ENCODE assay signal across 8 cellular contexts in the genomic region with DNA sequence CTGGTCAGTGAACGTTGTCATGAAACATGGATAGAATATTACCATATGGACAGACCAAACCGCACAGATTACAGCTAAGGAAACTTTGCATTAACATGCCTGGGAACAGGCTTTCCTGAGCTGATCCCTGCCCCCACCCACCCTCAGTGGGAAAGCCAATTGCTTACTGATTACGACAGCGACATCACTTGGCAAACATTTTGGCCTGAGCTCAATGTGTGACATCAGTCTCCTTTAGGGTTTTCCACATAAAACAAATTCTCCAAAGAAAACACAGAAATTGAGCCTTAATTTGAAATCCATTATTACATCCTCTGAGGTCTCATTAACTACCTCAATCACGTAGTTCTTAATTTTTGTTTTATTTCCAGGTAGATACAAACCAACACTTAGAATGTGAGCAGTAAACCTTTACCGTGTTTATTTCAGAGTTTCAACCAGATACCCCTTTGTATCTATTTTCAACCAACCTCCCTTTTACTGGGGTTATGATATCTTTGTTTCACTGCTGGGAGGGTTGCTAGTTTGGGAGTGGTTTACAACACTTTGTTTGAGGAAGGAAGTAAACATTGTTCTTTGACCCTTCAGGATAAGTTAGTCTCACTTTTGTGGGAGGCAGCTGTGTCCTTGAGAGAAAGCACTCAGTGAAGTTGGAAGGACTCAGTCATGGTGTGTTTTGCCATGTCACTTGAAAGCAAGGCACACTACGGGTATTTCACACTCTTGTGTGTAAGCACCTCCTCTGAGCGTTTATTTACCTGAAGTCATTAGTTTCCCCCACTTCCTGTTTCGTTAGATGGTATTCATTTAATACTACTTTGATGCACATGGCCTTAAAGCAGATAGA.
DNase-seq lines count a peak whose midpoint lies in the region; ATAC-seq and TF ChIP-seq lines count a peak whose summit lies in the region.

No MANE protein-coding gene starts in this region.

- no peak overlapping the region for H3K4me3 Mint-ChIP-seq in WTC11
- no peak overlapping the region for H3K4me3 Mint-ChIP-seq in activated CD8-positive, alpha-beta memory T cell treated with anti-CD3 and anti-CD28 coated beads, Interleukin-2, amount 10 ng/mL, durations not matched to agents 7 days and 5 days

- H3K4me1 Mint-ChIP-seq in WTC11 = peaks cover 46% of the 10 kb centered on the region
- H3K4me1 Mint-ChIP-seq in activated CD8-positive, alpha-beta memory T cell treated with anti-CD3 and anti-CD28 coated beads, Interleukin-2, amount 10 ng/mL, durations not matched to agents 7 days and 5 days = peaks cover 8% of the 10 kb centered on the region

- H3K27ac ChIP-seq in HL-60 (replicated peaks) = peak overlapping the region; percentile 39
- H3K27ac ChIP-seq in iPS-18a (ENCODE audit: low read length) = peak overlapping the region; percentile 1
- H3K27ac ChIP-seq in suprapubic skin = peak overlapping the region; percentile 65

- TF ChIP-seq EP300 in suprapubic skin (IDR thresholded peaks at IDR 0.05) = no peak

- no peak overlapping the region for H3K9ac ChIP-seq in iPS-18a (ENCODE audit: low read length)

- POLR2A ChIA-PET in WTC11 (lab: Charles Lee) = interaction anchor here (0.6 kb wide), 1 partner anchor 83 kb away, joined by 4 read pairs; no protein-coding TSS in a partner anchor

- no peaks in the 10 kb centered on the region for H3K36me3 Mint-ChIP-seq in WTC11
- H3K36me3 Mint-ChIP-seq in activated CD8-positive, alpha-beta memory T cell treated with anti-CD3 and anti-CD28 coated beads, Interleukin-2, amount 10 ng/mL, durations not matched to agents 7 days and 5 days = peaks cover 17% of the 10 kb centered on the region

- ATAC-seq in WTC11 = peak; percentile 76
- ATAC-seq in activated CD8-positive, alpha-beta memory T cell treated with anti-CD3 and anti-CD28 coated beads, Interleukin-2, amount 10 ng/mL, durations not matched to agents 7 days and 5 days = no peak
- ATAC-seq in GM21515 (IDR thresholded peaks at IDR 0.05; ENCODE audit: unreplicated experiment) = no peak

- H3K4me1 ChIP-seq in iPS-18a (ENCODE audit: control insufficient read depth, low read depth, low read length) (peaks cover 21% of the 10 kb centered on the region), suprapubic skin (peaks cover 42% of the 10 kb centered on the region)

- H3K27me3 ChIP-seq in HL-60 (ENCODE audit: insufficient read depth, poor library complexity, severe bottlenecking) = no peaks in the 10 kb centered on the region
- no peaks in the 10 kb centered on the region for H3K27me3 ChIP-seq in iPS-18a (ENCODE audit: control insufficient read depth, insufficient read depth, low read length)
- H3K27me3 ChIP-seq in suprapubic skin = no peaks in the 10 kb centered on the region

- H3K9me3 ChIP-seq in iPS-18a (ENCODE audit: control insufficient read depth, low read depth, low read length) = no peaks in the 10 kb centered on the region
- H3K9me3 ChIP-seq in suprapubic skin = no peaks in the 10 kb centered on the region

- no peak for TF ChIP-seq CTCF in HL-60 (IDR thresholded peaks at IDR 0.05; ENCODE audit: insufficient read depth, low read length)
- TF ChIP-seq CTCF in WTC11 (IDR thresholded peaks at IDR 0.05) = no peak
- TF ChIP-seq CTCF in suprapubic skin (IDR thresholded peaks at IDR 0.05) = no peak

- CTCF ChIA-PET in WTC11 (lab: Charles Lee) = interaction anchor here (0.5 to 1.4 kb wide), 6 partner anchors 8 to 511 kb away, joined by 3 to 5 read pairs (median 4); no protein-coding TSS in a partner anchor
- CTCF ChIA-PET in activated CD8-positive, alpha-beta memory T cell treated with anti-CD3 and anti-CD28 coated beads, Interleukin-2, amount 10 ng/mL, durations not matched to agents 7 days and 5 days (lab: Charles Lee) = no interaction called here

- no peaks in the 10 kb centered on the region; the same call in 1 of the 2 replicates for H3K27me3 Mint-ChIP-seq in WTC11 (ENCODE audit: low read depth)
- H3K27me3 Mint-ChIP-seq in activated CD8-positive, alpha-beta memory T cell treated with anti-CD3 and anti-CD28 coated beads, Interleukin-2, amount 10 ng/mL, durations not matched to agents 7 days and 5 days = no peaks in the 10 kb centered on the region

- TF ChIP-seq POLR2A in suprapubic skin (IDR thresholded peaks at IDR 0.05) = no peak

- H3K36me3 ChIP-seq in iPS-18a (ENCODE audit: control insufficient read depth, low read depth, low read length) = no peaks in the 10 kb centered on the region
- H3K36me3 ChIP-seq in suprapubic skin = no peaks in the 10 kb centered on the region

- WGBS in suprapubic skin = 29% methylated on average over 9 of the region's 9 CpGs

- H3K9me3 Mint-ChIP-seq in WTC11 = no peaks in the 10 kb centered on the region
- no peaks in the 10 kb centered on the region for H3K9me3 Mint-ChIP-seq in activated CD8-positive, alpha-beta memory T cell treated with anti-CD3 and anti-CD28 coated beads, Interleukin-2, amount 10 ng/mL, durations not matched to agents 7 days and 5 days (ENCODE audit: low read depth)

- H3K4me3 ChIP-seq in HL-60 (replicated peaks; ENCODE audit: insufficient read depth, low read length) = no peak overlapping the region
- H3K4me3 ChIP-seq in iPS-18a (ENCODE audit: low read length) = no peak overlapping the region
- no peak overlapping the region for H3K4me3 ChIP-seq in suprapubic skin

- DNase-seq in AG08395 (ENCODE audit: low spot score) (peak; percentile 53), HL-60 (ENCODE audit: low read depth in 1 of 2, low spot score in 1 of 2) (peak in 1 of 2 experiments; percentile 42), WTC11 (ENCODE audit: low spot score) (peak; percentile 23), suprapubic skin (ENCODE audit: low spot score in 2 of 2) (peak; percentile 86 to 90), NCI-H1105 treated with DMSO at 0.1 percent for 48 hours (lab: John Stamatoyannopoulos, UW) (no peak)
- DNase-seq in activated CD8-positive, alpha-beta memory T cell treated with anti-CD3 and anti-CD28 coated beads, Interleukin-2, amount 10 ng/mL, durations not matched to agents 7 days and 5 days = no peak

- H3K27ac Mint-ChIP-seq in WTC11 = peak overlapping the region; percentile 80
- no peak overlapping the region for H3K27ac Mint-ChIP-seq in activated CD8-positive, alpha-beta memory T cell treated with anti-CD3 and anti-CD28 coated beads, Interleukin-2, amount 10 ng/mL, durations not matched to agents 7 days and 5 days

TF ChIP-seq in WTC11, 78 proteins besides CTCF, POLR2A, EP300 and RAD21:
- TF ChIP-seq CBFB (CRISPR knock-in tag; IDR thresholded peaks at IDR 0.05; ENCODE audit: low read depth) = no peak
- TF ChIP-seq GABPB1 (CRISPR knock-in tag; IDR thresholded peaks at IDR 0.05) = peak; percentile 44

Comparison
In these comparisons a context has a peak if more than half of its experiments do, and no peak if none do; other contexts are left out.
1. DNase-seq: peak in AG08395 (single experiment), WTC11 (single experiment) and suprapubic skin (2 of 2); none in NCI-H1105 treated with DMSO at 0.1 percent for 48 hours (single experiment) and activated CD8-positive, alpha-beta memory T cell treated with anti-CD3 and anti-CD28 coated beads, Interleukin-2, amount 10 ng/mL, durations not matched to agents 7 days and 5 days (single experiment).
2. H3K27ac ChIP-seq: peak in every context shown above with its lines; median percentile 65 in suprapubic skin; 39 in HL-60; 1 in iPS-18a.